20 cellular contexts compared by ENCODE assay signal in the genomic region with DNA sequence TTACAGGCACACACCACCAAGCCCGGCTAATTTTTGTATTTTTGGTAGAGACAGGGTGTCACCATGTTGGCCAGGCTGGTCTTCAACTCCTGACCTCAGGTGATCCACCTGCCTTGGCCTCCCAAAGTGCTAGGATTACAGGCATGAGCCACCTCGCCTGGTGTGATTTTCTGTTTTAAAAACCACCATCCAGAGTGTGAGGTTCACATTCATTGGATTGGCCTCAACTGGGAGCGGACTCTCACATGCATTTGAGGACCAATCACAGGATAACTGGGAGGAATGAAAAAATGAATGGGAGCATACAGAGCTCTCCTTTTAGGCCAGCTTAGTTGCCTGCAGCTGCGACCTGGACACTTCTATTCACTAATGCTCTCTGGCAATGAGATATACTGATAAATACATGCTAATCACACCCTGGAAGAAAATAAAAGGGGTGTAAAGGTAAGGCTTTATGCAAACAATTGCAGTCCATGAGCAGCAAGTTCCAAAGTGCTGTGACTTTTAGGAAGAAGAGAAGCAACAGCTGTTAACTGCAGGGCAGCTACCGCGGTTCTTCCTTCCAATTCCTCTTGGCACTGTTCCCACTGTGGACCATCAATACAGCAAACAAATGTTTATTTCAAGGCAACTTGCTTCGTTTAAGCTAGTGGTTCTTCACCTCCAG. TPM values are rescaled to one million over a fixed set of nuclear protein-coding genes. Genes with fewer than 3 reads are reported as not detected.
DNase-seq lines count a peak whose midpoint lies in the region; ATAC-seq and TF ChIP-seq lines count a peak whose summit lies in the region.
"Had no signal": no experiment of that assay in that cellular context is flagged by ENCODE, and none has a peak within 500 bp of the region (broad histone marks: within the 10 kb centered on the region; RNA-seq: fewer than 3 reads in every experiment).

No MANE protein-coding gene starts in this region.

- TF ChIP-seq CTCF in 22Rv1 (IDR thresholded peaks at IDR 0.05) (no peak), nephron (IDR thresholded peaks at IDR 0.05; ENCODE audit: unreplicated experiment in 3 of 3) (no peak), upper lobe of left lung (IDR thresholded peaks at IDR 0.05) (no peak)

- ATAC-seq in upper lobe of left lung (ENCODE audit: low FRiP score in 2 of 2) (no peak), HG02763 (IDR thresholded peaks at IDR 0.05; ENCODE audit: unreplicated experiment) (no peak), GM21528 (IDR thresholded peaks at IDR 0.05; ENCODE audit: low FRiP score, unreplicated experiment) (no peak)

- H3K27me3 ChIP-seq in upper lobe of left lung, result no peaks in the 10 kb centered on the region
- H3K27me3 ChIP-seq: upper lobe of right lung had no signal

- DNase-seq in NCI-H2227 (lab: John Stamatoyannopoulos, UW; ENCODE audit: unreplicated experiment), result peak; percentile 66
- peak; percentile 31 for DNase-seq in globus pallidus (ENCODE audit: low spot score)
- no peak for DNase-seq in upper lobe of left lung
- no peak for DNase-seq in hepatic stellate cell (ENCODE audit: low spot score)
- DNase-seq: activated CD4-positive, alpha-beta T cell treated with anti-CD3 and anti-CD28 coated beads, Interleukin-2, amount 50 U/mL, for 48 hours; activated CD4-positive, CD25-positive, alpha-beta regulatory T cell; activated naive CD4-positive, alpha-beta T cell; IMR-90; occipital lobe; retina; Right ventricle myocardium superior; SW 1271; upper lobe of right lung had no signal

- no peak overlapping the region for H3K4me3 ChIP-seq in upper lobe of left lung
- H3K4me3 ChIP-seq: upper lobe of right lung had no signal

- H3K27ac Mint-ChIP-seq in nephron, result peak overlapping the region; percentile 36 to 93 (median 81)
- H3K27ac Mint-ChIP-seq: dendritic cell treated with granulocyte-macrophage colony-stimulating factor and Interleukin-4, amounts not matched to agents 40 ng/mL and 50 ng/mL, for 4 days had no signal

- no peaks in the 10 kb centered on the region for H3K4me1 ChIP-seq in upper lobe of left lung
- H3K4me1 ChIP-seq: upper lobe of right lung had no signal

- peaks cover 24% of the 10 kb centered on the region for H3K4me1 Mint-ChIP-seq in nephron

- no peak overlapping the region for H3K4me3 Mint-ChIP-seq in nephron
- H3K4me3 Mint-ChIP-seq: dendritic cell treated with granulocyte-macrophage colony-stimulating factor and Interleukin-4, amounts not matched to agents 40 ng/mL and 50 ng/mL, for 4 days had no signal

- no peaks in the 10 kb centered on the region for H3K9me3 Mint-ChIP-seq in nephron
- H3K9me3 Mint-ChIP-seq: dendritic cell treated with granulocyte-macrophage colony-stimulating factor and Interleukin-4, amounts not matched to agents 40 ng/mL and 50 ng/mL, for 4 days had no signal

- H3K36me3 ChIP-seq in upper lobe of left lung, result peaks cover 0 to 4% (median 0%) of the 10 kb centered on the region in 4 donors
- H3K36me3 ChIP-seq: upper lobe of right lung had no signal

- TF ChIP-seq POLR2A in upper lobe of left lung (IDR thresholded peaks at IDR 0.05), result no peak

- WGBS in upper lobe of left lung, 2 donors, result 68 to 74% methylated on average over 6 to 7 of the region's 7 CpGs

- H3K27ac ChIP-seq in 22Rv1, result peak overlapping the region; percentile 63; the same call in 1 of the 2 replicates
- H3K27ac ChIP-seq in upper lobe of left lung, result no peak overlapping the region
- H3K27ac ChIP-seq: C4-2B, HL-60, upper lobe of right lung had no signal

- no peaks in the 10 kb centered on the region for H3K27me3 Mint-ChIP-seq in nephron (ENCODE audit: low read depth)
- H3K27me3 Mint-ChIP-seq: dendritic cell treated with granulocyte-macrophage colony-stimulating factor and Interleukin-4, amounts not matched to agents 40 ng/mL and 50 ng/mL, for 4 days had no signal

- no peaks in the 10 kb centered on the region for H3K9me3 ChIP-seq in upper lobe of left lung
- H3K9me3 ChIP-seq: upper lobe of right lung had no signal

- peaks cover 9% of the 10 kb centered on the region for H3K36me3 Mint-ChIP-seq in nephron (ENCODE audit: low read depth)

- TF ChIP-seq EP300 in upper lobe of left lung (IDR thresholded peaks at IDR 0.05), result no peak

RNA-seq across cellular contexts. Expression of gene FZD5, which starts 49.4 kb away (rescaled TPM):
- total RNA-seq in upper lobe of left lung, result 10 to 100 TPM; 30.5 to 69.2 (median 43.7) TPM

Comparison
In these comparisons a context has a peak if more than half of its experiments do, and no peak if none do; other contexts are left out.
1. DNase-seq: peak in NCI-H2227 (single experiment) and globus pallidus (single experiment); none in upper lobe of left lung (0 of 2) and hepatic stellate cell (single experiment).